8 cellular contexts compared by ENCODE assay signal in the genomic region with DNA sequence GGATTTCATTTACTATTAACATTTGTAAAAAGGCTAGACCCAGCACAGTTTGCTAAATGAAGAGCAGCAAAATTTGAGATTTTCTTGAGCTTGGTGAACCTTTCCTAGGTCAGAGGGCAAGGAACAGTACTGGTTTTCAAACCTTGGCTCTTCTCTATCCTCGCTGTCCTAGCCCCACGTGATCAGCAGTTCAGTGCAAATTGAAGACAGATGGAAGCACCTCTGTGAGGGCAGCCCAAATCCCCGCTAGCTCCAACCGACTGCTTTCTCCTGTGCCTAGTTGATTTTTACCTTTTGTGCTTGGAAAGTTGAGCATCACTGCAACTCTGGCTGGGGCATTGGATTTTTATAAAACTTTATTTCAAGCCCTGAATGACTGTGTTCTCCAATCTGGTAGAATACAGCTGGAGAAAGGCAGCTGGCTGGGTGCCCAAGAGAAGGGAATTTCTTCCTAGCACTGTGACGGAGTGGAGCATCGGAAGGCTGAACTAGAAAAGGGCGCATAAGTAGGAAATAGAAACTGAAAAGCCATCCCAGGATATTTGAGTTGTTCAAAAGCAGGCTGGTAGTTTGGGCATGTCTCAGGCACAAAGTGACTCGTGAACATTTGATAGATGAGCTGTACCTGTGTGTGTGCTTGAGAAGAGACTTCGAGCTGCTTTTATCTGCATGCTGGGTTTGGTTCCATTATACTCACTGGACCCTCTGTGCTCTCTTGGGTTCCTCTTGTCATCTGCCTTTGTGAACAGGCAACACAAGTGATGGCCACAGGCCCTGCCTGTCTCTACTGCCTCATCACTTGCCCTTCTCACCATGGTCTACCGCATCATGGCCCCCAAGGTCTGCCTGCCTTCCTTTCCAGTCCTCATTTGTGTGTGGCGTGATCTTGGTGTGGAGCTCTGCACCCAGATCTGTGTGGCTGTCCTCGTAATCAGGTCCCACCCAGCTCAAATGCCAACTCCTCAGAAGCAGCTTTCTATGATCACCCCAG. TPM values are rescaled to one million over a fixed set of nuclear protein-coding genes. Genes with fewer than 3 reads are reported as not detected.
A peak's percentile ranks its signal among the peaks of the same experiment; 100 is the strongest.
DNase-seq lines count a peak whose midpoint lies in the region; FAIRE-seq and TF ChIP-seq lines count a peak whose summit lies in the region.

No MANE protein-coding gene starts in this region.

- no peaks in the 10 kb centered on the region for H3K27me3 ChIP-seq in adipocyte (replicated peaks; ENCODE audit: control insufficient read depth, insufficient read depth, low read length)
- no peaks in the 10 kb centered on the region for H3K27me3 ChIP-seq in neuronal stem cell (ENCODE audit: control insufficient read depth in 3 of 3, insufficient read depth in 3 of 3, low read depth in 1 of 3, low read length in 3 of 3)

- DNase-seq in activated CD4-positive, alpha-beta T cell treated with anti-CD3 and anti-CD28 coated beads, Interleukin-2, amount 10 ng/mL, durations not matched to agents 24 days and 14 days = no peak
- no peak for DNase-seq in activated CD4-positive, alpha-beta T cell treated with anti-CD3 and anti-CD28 coated beads, Interleukin-2, amount 50 U/mL, for 48 hours
- DNase-seq in adipocyte (ENCODE audit: low read depth) (peak; percentile 82), kidney (peak; percentile 83), superior temporal gyrus (ENCODE audit: extremely low spot score) (peak; percentile 48), neuronal stem cell (ENCODE audit: low spot score) (no peak), DMS79 (lab: John Stamatoyannopoulos, UW) (no peak), GM19238 (ENCODE audit: insufficient read length, low spot score) (no peak)

- no peak overlapping the region for H3K23ac ChIP-seq in neuronal stem cell (ENCODE audit: low read depth, low read length, poor library complexity)

- no peak overlapping the region for H3K4me2 ChIP-seq in neuronal stem cell (ENCODE audit: insufficient read depth, low read length, poor library complexity, severe bottlenecking)

- peaks cover 37% of the 10 kb centered on the region for H3K4me1 ChIP-seq in adipocyte (ENCODE audit: control insufficient read depth, insufficient read depth, low read length)
- peaks cover 7 to 24% of the 10 kb centered on the region in 2 donors for H3K4me1 ChIP-seq in kidney (ENCODE audit: control insufficient read depth in 1 of 2, insufficient read depth in 1 of 2, low read depth in 1 of 2, low read length in 2 of 2)
- H3K4me1 ChIP-seq in neuronal stem cell (ENCODE audit: control insufficient read depth in 2 of 2, insufficient read depth in 1 of 2, low read depth in 1 of 2, low read length in 2 of 2) = peaks cover 6 to 7% of the 10 kb centered on the region in 2 donors

- H2AFZ ChIP-seq in neuronal stem cell (ENCODE audit: low read length) = no peak overlapping the region

- H3K4ac ChIP-seq in neuronal stem cell (ENCODE audit: low read length) = no peak overlapping the region

- H3K9ac ChIP-seq in adipocyte (ENCODE audit: low read length) (peak overlapping the region; percentile 64), kidney (ENCODE audit: low read length in 2 of 2) (peak overlapping the region in 1 of 2 donors; percentile 98), neuronal stem cell (ENCODE audit: low read depth, low read length, poor library complexity) (no peak overlapping the region)

- no peak overlapping the region for H4K91ac ChIP-seq in neuronal stem cell (ENCODE audit: low read depth, low read length, poor library complexity)

- H3K36me3 Mint-ChIP-seq in activated CD4-positive, alpha-beta T cell treated with anti-CD3 and anti-CD28 coated beads, Interleukin-2, amount 10 ng/mL, durations not matched to agents 24 days and 14 days (ENCODE audit: low read depth) = peaks cover 36% of the 10 kb centered on the region

- no peaks in the 10 kb centered on the region for H3K27me3 Mint-ChIP-seq in activated CD4-positive, alpha-beta T cell treated with anti-CD3 and anti-CD28 coated beads, Interleukin-2, amount 10 ng/mL, durations not matched to agents 24 days and 14 days

- TF ChIP-seq CTCF in kidney (IDR thresholded peaks at IDR 0.05; ENCODE audit: borderline replicate concordance, extremely low read depth, insufficient read depth) = no peak

- H2AK5ac ChIP-seq in neuronal stem cell (ENCODE audit: low read depth, low read length) = no peak overlapping the region

- H3K4me3 ChIP-seq in adipocyte (ENCODE audit: low read length) (peak overlapping the region; percentile 98), kidney (ENCODE audit: low read length in 2 of 2) (peak overlapping the region; percentile 77 to 98), neuronal stem cell (ENCODE audit: low read length in 2 of 2) (no peak overlapping the region)

- H3K4me1 Mint-ChIP-seq in activated CD4-positive, alpha-beta T cell treated with anti-CD3 and anti-CD28 coated beads, Interleukin-2, amount 10 ng/mL, durations not matched to agents 24 days and 14 days = peaks cover 45% of the 10 kb centered on the region

- H3K27ac ChIP-seq in kidney (ENCODE audit: low read depth in 2 of 2, low read length in 2 of 2) = peak overlapping the region in 1 of 2 donors; percentile 88
- H3K27ac ChIP-seq in neuronal stem cell (replicated peaks; ENCODE audit: low read length) = no peak overlapping the region

- H3K9me3 Mint-ChIP-seq in activated CD4-positive, alpha-beta T cell treated with anti-CD3 and anti-CD28 coated beads, Interleukin-2, amount 10 ng/mL, durations not matched to agents 24 days and 14 days = no peaks in the 10 kb centered on the region

- no peaks in the 10 kb centered on the region for H3K9me3 ChIP-seq in adipocyte (ENCODE audit: control insufficient read depth, low read length)
- no peaks in the 10 kb centered on the region for H3K9me3 ChIP-seq in kidney (ENCODE audit: control insufficient read depth in 1 of 2, low read length in 2 of 2)
- no peaks in the 10 kb centered on the region for H3K9me3 ChIP-seq in neuronal stem cell (replicated peaks in 1 of 2; ENCODE audit: control insufficient read depth in 2 of 2, insufficient read depth in 1 of 2, low read depth in 1 of 2, low read length in 2 of 2)

- no peak overlapping the region for H2BK5ac ChIP-seq in neuronal stem cell (ENCODE audit: low read length)

- peaks cover 18% of the 10 kb centered on the region for H3K79me1 ChIP-seq in neuronal stem cell (ENCODE audit: low read depth, low read length)

- no peak overlapping the region for H3K14ac ChIP-seq in neuronal stem cell (ENCODE audit: low read length)

- H3K4me3 Mint-ChIP-seq in activated CD4-positive, alpha-beta T cell treated with anti-CD3 and anti-CD28 coated beads, Interleukin-2, amount 10 ng/mL, durations not matched to agents 24 days and 14 days = peak overlapping the region; percentile 94

- H4K8ac ChIP-seq in neuronal stem cell (ENCODE audit: low read depth, low read length) = no peak overlapping the region

- H3K36me3 ChIP-seq in adipocyte (ENCODE audit: control insufficient read depth, insufficient read depth, low read length, severe bottlenecking) = peaks cover 30% of the 10 kb centered on the region
- H3K36me3 ChIP-seq in kidney (ENCODE audit: control insufficient read depth in 1 of 2, insufficient read depth in 2 of 2, low read length in 2 of 2) = peaks cover 8 to 17% of the 10 kb centered on the region in 2 donors
- H3K36me3 ChIP-seq in neuronal stem cell (replicated peaks in 1 of 2; ENCODE audit: control insufficient read depth in 2 of 2, insufficient read depth in 2 of 2, low read length in 2 of 2) = peaks cover 5 to 45% of the 10 kb centered on the region in 2 donors

- no peak overlapping the region for H3K18ac ChIP-seq in neuronal stem cell (ENCODE audit: low read length)

- no peak overlapping the region for H2BK15ac ChIP-seq in neuronal stem cell (ENCODE audit: low read length)

- H2BK12ac ChIP-seq in neuronal stem cell (ENCODE audit: low read length) = no peak overlapping the region

- no peak for FAIRE-seq in kidney (lab: Jason Lieb, UNC)

- peak overlapping the region; percentile 64 for H3K27ac Mint-ChIP-seq in activated CD4-positive, alpha-beta T cell treated with anti-CD3 and anti-CD28 coated beads, Interleukin-2, amount 10 ng/mL, durations not matched to agents 24 days and 14 days

- no peak overlapping the region for H2BK120ac ChIP-seq in neuronal stem cell (ENCODE audit: low read depth, low read length)

- WGBS in neuronal stem cell (ENCODE audit: extremely low coverage in 2 of 2, insufficient read length in 2 of 2, insufficient replicate concordance in 1 of 2), 2 donors = no CpG with 5 or more reads among the region's 12 CpGs

- intact Hi-C loops in activated CD4-positive, alpha-beta T cell treated with anti-CD3 and anti-CD28 coated beads, Interleukin-2, amount 10 ng/mL, durations not matched to agents 24 days and 14 days (cut with micrococcal nuclease) = loop anchor here (5.0 kb wide), 1 partner anchor 396 kb away; no protein-coding TSS in a partner anchor
- intact Hi-C loops in kidney (cut with DNase I) = no loop called here

RNA-seq across cellular contexts. Expression of gene RNF114, which starts 2.3 kb away (rescaled TPM):
- 60.1 and 69.3 TPM in 2 replicates for total RNA-seq in activated CD4-positive, alpha-beta T cell treated with anti-CD3 and anti-CD28 coated beads, Interleukin-2, amount 10 ng/mL, durations not matched to agents 24 days and 14 days
- 89.2 TPM for total RNA-seq in kidney
- polyA plus RNA-seq in kidney (ENCODE audit: insufficient read depth, low read depth, low replicate concordance) = 70.7 TPM
- 37.2 TPM for polyA plus RNA-seq in neuronal stem cell (2013, experiment 1 of 2)
- polyA plus RNA-seq in neuronal stem cell (2013, experiment 2 of 2) = 37.0 TPM

RNA-seq across cellular contexts. Expression of gene SPATA2, which starts 23.1 kb away (rescaled TPM):
- 8.8 and 9.9 TPM in 2 replicates for total RNA-seq in activated CD4-positive, alpha-beta T cell treated with anti-CD3 and anti-CD28 coated beads, Interleukin-2, amount 10 ng/mL, durations not matched to agents 24 days and 14 days
- total RNA-seq in kidney = 9.0 TPM
- 5.8 TPM for polyA plus RNA-seq in kidney (ENCODE audit: insufficient read depth, low read depth, low replicate concordance)
- 9.3 TPM for polyA plus RNA-seq in neuronal stem cell (2013, experiment 1 of 2)
- 9.3 TPM for polyA plus RNA-seq in neuronal stem cell (2013, experiment 2 of 2)

RNA-seq across cellular contexts. Expression of gene SNAI1, which starts 44.3 kb away (rescaled TPM):
- total RNA-seq in activated CD4-positive, alpha-beta T cell treated with anti-CD3 and anti-CD28 coated beads, Interleukin-2, amount 10 ng/mL, durations not matched to agents 24 days and 14 days = 1.6 and 2.3 TPM in 2 replicates
- 3.7 TPM for total RNA-seq in kidney
- polyA plus RNA-seq in kidney (ENCODE audit: insufficient read depth, low read depth, low replicate concordance) = 4.5 TPM
- polyA plus RNA-seq in neuronal stem cell (2013, experiment 1 of 2) = 3.5 TPM
- polyA plus RNA-seq in neuronal stem cell (2013, experiment 2 of 2) = 3.7 TPM

Comparison
In these comparisons a context has a peak if more than half of its experiments do, and no peak if none do; other contexts are left out.
1. DNase-seq: peak in adipocyte (single experiment), kidney (single experiment) and superior temporal gyrus (single experiment); none in activated CD4-positive, alpha-beta T cell treated with anti-CD3 and anti-CD28 coated beads, Interleukin-2, amount 10 ng/mL, durations not matched to agents 24 days and 14 days (single experiment), activated CD4-positive, alpha-beta T cell treated with anti-CD3 and anti-CD28 coated beads, Interleukin-2, amount 50 U/mL, for 48 hours (0 of 2), neuronal stem cell (single experiment), DMS79 (single experiment) and GM19238 (single experiment).
2. H3K4me3 ChIP-seq: peak in adipocyte (single experiment) and kidney (2 of 2); none in neuronal stem cell (0 of 2).